In the genomic region with DNA sequence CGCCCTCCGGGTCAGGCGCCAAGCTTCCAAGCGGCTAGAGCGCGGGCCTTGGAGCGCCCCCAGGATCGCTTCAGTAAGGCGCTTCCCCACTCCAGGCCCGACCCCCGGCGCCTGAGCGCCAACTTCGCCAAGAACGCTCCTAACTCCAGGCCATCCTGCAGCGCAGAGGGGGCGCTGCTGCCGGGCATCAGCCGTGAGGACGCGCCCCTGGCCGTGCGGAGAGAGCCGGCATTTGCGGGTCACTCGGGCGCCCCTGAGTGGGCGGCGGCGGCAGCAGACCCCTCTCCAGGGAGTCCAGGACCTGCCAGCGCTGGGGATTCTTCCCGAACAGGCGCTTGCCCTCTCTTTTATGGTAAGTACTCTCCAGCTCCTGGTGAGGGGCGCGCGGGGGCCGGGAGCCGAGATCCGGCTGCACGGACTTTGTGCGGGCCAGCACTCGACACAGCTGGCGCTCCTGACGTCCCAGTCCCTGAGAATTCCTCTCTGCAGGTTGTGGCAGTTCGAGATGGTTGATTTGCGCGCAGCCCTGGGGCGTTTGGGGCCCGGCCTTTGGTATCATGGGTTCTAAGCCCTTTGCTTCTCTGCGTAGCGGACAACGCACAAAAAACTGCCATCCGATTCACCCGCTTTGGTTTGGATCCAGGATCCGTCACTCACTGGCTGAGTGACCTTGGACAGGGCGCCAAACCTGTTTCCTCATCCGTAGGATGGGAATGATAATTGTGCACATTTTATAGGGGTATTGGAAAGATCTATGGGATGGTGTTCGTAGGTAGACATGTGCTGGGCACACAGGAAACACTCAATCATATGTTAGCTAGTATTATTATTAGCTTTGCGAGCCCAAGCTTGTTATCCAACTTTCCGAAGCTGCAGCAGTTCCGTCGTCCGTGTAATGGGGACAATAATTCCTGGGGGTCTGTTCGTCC, we compare ENCODE assay signal across 8 cellular contexts. TPM values are rescaled to one million over a fixed set of nuclear protein-coding genes. Genes with fewer than 3 reads are reported as not detected.
DNase-seq lines count a peak whose midpoint lies in the region; ATAC-seq and TF ChIP-seq lines count a peak whose summit lies in the region.

No MANE protein-coding gene starts in this region.

- H3K4me1 Mint-ChIP-seq in CD8-positive, alpha-beta memory T cell = peaks cover 8 to 21% (median 14%) of the 10 kb centered on the region in 3 donors
- peaks cover 46% of the 10 kb centered on the region for H3K4me1 Mint-ChIP-seq in neural crest cell

- peaks cover 33 to 71% of the 10 kb centered on the region in 2 donors for H3K27me3 Mint-ChIP-seq in CD8-positive, alpha-beta memory T cell
- peaks cover 29% of the 10 kb centered on the region for H3K27me3 Mint-ChIP-seq in neural crest cell (ENCODE audit: low read depth)

- POLR2A ChIA-PET in CD8-positive, alpha-beta memory T cell (lab: Charles Lee) = no interaction called here

- no peaks in the 10 kb centered on the region for H3K36me3 ChIP-seq in CD8-positive, alpha-beta memory T cell (ENCODE audit: insufficient read depth, low read length)
- H3K36me3 ChIP-seq in esophagus squamous epithelium = no peaks in the 10 kb centered on the region

- no peak for TF ChIP-seq POLR2A in esophagus squamous epithelium (IDR thresholded peaks at IDR 0.05)

- H3K4me3 ChIP-seq in CD8-positive, alpha-beta memory T cell (ENCODE audit: low read length) = no peak overlapping the region
- H3K4me3 ChIP-seq in esophagus squamous epithelium = peak overlapping the region; percentile 23 to 65 (median 42)

- H3K4me1 ChIP-seq in CD8-positive, alpha-beta memory T cell (ENCODE audit: insufficient read depth, low read length) = no peaks in the 10 kb centered on the region
- H3K4me1 ChIP-seq in esophagus squamous epithelium = peaks cover 13 to 27% (median 18%) of the 10 kb centered on the region in 3 donors

- H3K27ac Mint-ChIP-seq in CD8-positive, alpha-beta memory T cell = peak overlapping the region in 1 of 8 donors; percentile 14
- peak overlapping the region; percentile 69 for H3K27ac Mint-ChIP-seq in neural crest cell (ENCODE audit: unreplicated experiment)

- H3K36me3 Mint-ChIP-seq in CD8-positive, alpha-beta memory T cell = peaks cover 0 to 2% (median 0%) of the 10 kb centered on the region in 3 donors
- H3K36me3 Mint-ChIP-seq in neural crest cell (ENCODE audit: low read depth) = no peaks in the 10 kb centered on the region

- no peak for DNase-seq in CD8-positive, alpha-beta memory T cell
- peak; percentile 74 for DNase-seq in NCI-H146 (lab: John Stamatoyannopoulos, UW)
- no peak for DNase-seq in esophagus squamous epithelium (lab: John Stamatoyannopoulos, UW)
- DNase-seq in neural crest cell (ENCODE audit: low read depth, low spot score) = peak; percentile 58

- WGBS in esophagus squamous epithelium, 2 donors = 1 to 7% methylated on average over 24 to 28 of the region's 64 CpGs

- H3K27me3 ChIP-seq in CD8-positive, alpha-beta memory T cell (ENCODE audit: insufficient read depth, low read length, poor library complexity, severe bottlenecking) = no peaks in the 10 kb centered on the region
- peaks cover 12 to 99% (median 16%) of the 10 kb centered on the region in 4 donors for H3K27me3 ChIP-seq in esophagus squamous epithelium

- H3K27ac ChIP-seq in CD8-positive, alpha-beta memory T cell (ENCODE audit: low read depth, low read length) = no peak overlapping the region
- H3K27ac ChIP-seq in esophagus squamous epithelium = no peak overlapping the region

- TF ChIP-seq CTCF in esophagus squamous epithelium (IDR thresholded peaks at IDR 0.05) (no peak), neural crest cell (conservative IDR thresholded peaks at IDR 0.05) (no peak)

- ATAC-seq in GM18867 (IDR thresholded peaks at IDR 0.05; ENCODE audit: unreplicated experiment) (no peak), HG02571 (IDR thresholded peaks at IDR 0.05; ENCODE audit: unreplicated experiment) (no peak), GM21717 (IDR thresholded peaks at IDR 0.05; ENCODE audit: unreplicated experiment) (no peak), HG03439 (IDR thresholded peaks at IDR 0.05; ENCODE audit: unreplicated experiment) (no peak)

- intact Hi-C loops in esophagus squamous epithelium (cut with DNase I) = no loop called here

- H3K4me3 Mint-ChIP-seq in CD8-positive, alpha-beta memory T cell = peak overlapping the region in 6 of 7 donors; percentile 44 to 83 (median 63)
- H3K4me3 Mint-ChIP-seq in neural crest cell = peak overlapping the region; percentile 95

- H3K9me3 Mint-ChIP-seq in CD8-positive, alpha-beta memory T cell = peaks cover 0 to 3% (median 0%) of the 10 kb centered on the region in 5 donors
- no peaks in the 10 kb centered on the region for H3K9me3 Mint-ChIP-seq in neural crest cell

- CTCF ChIA-PET in CD8-positive, alpha-beta memory T cell (lab: Charles Lee) = no interaction called here

- no peaks in the 10 kb centered on the region for H3K9me3 ChIP-seq in CD8-positive, alpha-beta memory T cell (ENCODE audit: low read length)
- no peaks in the 10 kb centered on the region for H3K9me3 ChIP-seq in esophagus squamous epithelium

RNA-seq across cellular contexts. Expression of a gene that starts 0.8 kb away (rescaled TPM):
- not detected for total RNA-seq in CD8-positive, alpha-beta memory T cell
- polyA plus RNA-seq in CD8-positive, alpha-beta memory T cell = not detected
- total RNA-seq in esophagus squamous epithelium (not detected), neural crest cell (33.2 and 35.1 TPM in 2 replicates)

Comparison
In these comparisons a context has a peak if more than half of its experiments do, and no peak if none do; other contexts are left out.
1. DNase-seq: peak in NCI-H146 (single experiment) and neural crest cell (single experiment); none in CD8-positive, alpha-beta memory T cell (0 of 5) and esophagus squamous epithelium (single experiment).
2. RNA of a gene that starts 0.8 kb away (total RNA-seq): 33.2 to 35.1 TPM in neural crest cell; not detected in CD8-positive, alpha-beta memory T cell and not detected in esophagus squamous epithelium; every median in the first group is over 10 times any median in the second.